ENCODE assay signal across 7 cellular contexts in the genomic region with DNA sequence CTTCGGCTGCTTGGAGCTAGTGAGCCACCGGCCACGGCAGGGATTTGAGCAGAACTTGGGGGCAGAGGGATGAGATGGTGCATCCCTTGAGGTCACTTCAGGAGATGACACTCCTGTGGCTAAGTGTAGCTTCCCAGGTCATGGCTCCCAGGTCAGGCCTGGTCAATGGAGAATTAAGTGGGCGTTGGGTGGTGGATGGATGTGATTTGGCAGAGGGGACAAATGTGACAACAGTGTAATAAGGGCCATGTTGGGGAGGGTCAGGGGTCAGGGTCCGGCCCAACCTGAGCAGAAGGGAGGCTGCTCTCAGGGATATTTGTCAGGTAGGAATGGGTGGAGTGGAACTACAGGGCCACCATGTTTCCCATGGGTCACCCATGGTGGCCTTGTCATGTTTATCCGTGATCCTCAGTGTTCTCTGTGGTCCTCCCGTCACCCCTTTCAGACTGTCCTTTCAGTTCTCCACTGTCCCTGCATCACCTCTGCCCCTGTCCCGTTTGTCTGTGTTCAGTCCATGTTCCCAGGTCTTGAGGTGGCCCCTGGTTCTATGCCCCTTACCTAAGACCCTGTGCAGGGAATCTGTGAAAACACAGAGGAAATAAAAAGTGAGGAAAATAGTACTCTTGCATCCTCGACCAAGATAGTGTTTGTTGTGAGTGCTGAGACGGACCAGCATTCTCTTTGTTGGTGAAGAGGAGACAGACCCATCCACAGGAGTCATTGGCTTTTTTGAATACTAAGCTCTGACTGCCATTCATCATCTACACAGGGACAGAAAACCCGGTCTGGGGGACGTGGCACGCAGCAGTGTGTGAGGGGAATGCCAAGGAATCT. TPM values are rescaled to one million over a fixed set of nuclear protein-coding genes. Genes with fewer than 3 reads are reported as not detected.
DNase-seq lines count a peak whose midpoint lies in the region; ATAC-seq lines count a peak whose summit lies in the region.

No MANE protein-coding gene starts in this region.

- in situ Hi-C loops in G401 (cut with HindIII; ENCODE audit: low sequenced_read_pairs), result no loop called here

- peak overlapping the region; percentile 91 for H3K27ac Mint-ChIP-seq in activated T-helper 2 cell treated with anti-CD3 and anti-CD28 coated beads, Interferon-gamma antibody, Interleukin-2, Interleukin-4, amounts not matched to agents 10 μg/mL and 5 μg/mL and 100 μg/mL, durations not matched to agents 14 hours and 24 hours and 36 hours
- peak overlapping the region; percentile 98 for H3K27ac Mint-ChIP-seq in stimulated activated naive CD8-positive, alpha-beta T cell treated with anti-CD3 and anti-CD28 coated beads, Interleukin-15, amount 100 ng/mL, for 72 hours

- H3K9me3 ChIP-seq in iPS-18c (ENCODE audit: control insufficient read depth, insufficient read depth, low read length), result no peaks in the 10 kb centered on the region

- H3K4me3 ChIP-seq in iPS-18c (ENCODE audit: insufficient read depth, low read depth, low read length), result peak overlapping the region; percentile 94

- intact Hi-C loops in activated T-helper 2 cell treated with anti-CD3 and anti-CD28 coated beads, Interferon-gamma antibody, Interleukin-2, Interleukin-4, amounts not matched to agents 10 μg/mL and 5 μg/mL and 100 μg/mL, durations not matched to agents 14 hours and 24 hours and 36 hours (cut with micrococcal nuclease), result no loop called here
- intact Hi-C loops in head of caudate nucleus (cut with DNase I), result no loop called here

- H3K27me3 Mint-ChIP-seq in activated T-helper 2 cell treated with anti-CD3 and anti-CD28 coated beads, Interferon-gamma antibody, Interleukin-2, Interleukin-4, amounts not matched to agents 10 μg/mL and 5 μg/mL and 100 μg/mL, durations not matched to agents 14 hours and 24 hours and 36 hours (ENCODE audit: low read depth), result peaks cover 28% of the 10 kb centered on the region
- peaks cover 32% of the 10 kb centered on the region for H3K27me3 Mint-ChIP-seq in stimulated activated naive CD8-positive, alpha-beta T cell treated with anti-CD3 and anti-CD28 coated beads, Interleukin-15, amount 100 ng/mL, for 72 hours

- no peaks in the 10 kb centered on the region for H3K9me3 Mint-ChIP-seq in activated T-helper 2 cell treated with anti-CD3 and anti-CD28 coated beads, Interferon-gamma antibody, Interleukin-2, Interleukin-4, amounts not matched to agents 10 μg/mL and 5 μg/mL and 100 μg/mL, durations not matched to agents 14 hours and 24 hours and 36 hours
- no peaks in the 10 kb centered on the region for H3K9me3 Mint-ChIP-seq in stimulated activated naive CD8-positive, alpha-beta T cell treated with anti-CD3 and anti-CD28 coated beads, Interleukin-15, amount 100 ng/mL, for 72 hours

- H3K36me3 Mint-ChIP-seq in activated T-helper 2 cell treated with anti-CD3 and anti-CD28 coated beads, Interferon-gamma antibody, Interleukin-2, Interleukin-4, amounts not matched to agents 10 μg/mL and 5 μg/mL and 100 μg/mL, durations not matched to agents 14 hours and 24 hours and 36 hours (ENCODE audit: low read depth), result peaks cover 17% of the 10 kb centered on the region

- peak overlapping the region; percentile 98 for H3K4me3 Mint-ChIP-seq in activated T-helper 2 cell treated with anti-CD3 and anti-CD28 coated beads, Interferon-gamma antibody, Interleukin-2, Interleukin-4, amounts not matched to agents 10 μg/mL and 5 μg/mL and 100 μg/mL, durations not matched to agents 14 hours and 24 hours and 36 hours (ENCODE audit: low read depth)
- H3K4me3 Mint-ChIP-seq in stimulated activated naive CD8-positive, alpha-beta T cell treated with anti-CD3 and anti-CD28 coated beads, Interleukin-15, amount 100 ng/mL, for 72 hours, result peak overlapping the region; percentile 82 to 96

- no peak for DNase-seq in activated T-helper 2 cell treated with anti-CD3 and anti-CD28 coated beads, Interferon-gamma antibody, Interleukin-2, Interleukin-4, amounts not matched to agents 10 μg/mL and 5 μg/mL and 100 μg/mL, durations not matched to agents 14 hours and 24 hours and 36 hours (ENCODE audit: low spot score)
- no peak for DNase-seq in stimulated activated naive CD8-positive, alpha-beta T cell treated with anti-CD3 and anti-CD28 coated beads, Interleukin-15, amount 100 ng/mL, for 72 hours
- DNase-seq in head of caudate nucleus, result no peak
- no peak for DNase-seq in G401 (ENCODE audit: low spot score)

- ATAC-seq in HG03196 (IDR thresholded peaks at IDR 0.05; ENCODE audit: unreplicated experiment), result peak; percentile 1
- no peak for ATAC-seq in stimulated activated naive CD8-positive, alpha-beta T cell treated with anti-CD3 and anti-CD28 coated beads, Interleukin-15, amount 100 ng/mL, for 72 hours
- no peak for ATAC-seq in GM21528 (IDR thresholded peaks at IDR 0.05; ENCODE audit: low FRiP score, unreplicated experiment)

- H3K4me1 Mint-ChIP-seq in activated T-helper 2 cell treated with anti-CD3 and anti-CD28 coated beads, Interferon-gamma antibody, Interleukin-2, Interleukin-4, amounts not matched to agents 10 μg/mL and 5 μg/mL and 100 μg/mL, durations not matched to agents 14 hours and 24 hours and 36 hours (ENCODE audit: low read depth), result peaks cover 22% of the 10 kb centered on the region
- peaks cover 77% of the 10 kb centered on the region for H3K4me1 Mint-ChIP-seq in stimulated activated naive CD8-positive, alpha-beta T cell treated with anti-CD3 and anti-CD28 coated beads, Interleukin-15, amount 100 ng/mL, for 72 hours

RNA-seq across cellular contexts. Expression of gene SLC25A1, which starts 6.1 kb away (rescaled TPM):
- 52.0 and 53.1 TPM in 2 replicates for total RNA-seq in activated T-helper 2 cell treated with anti-CD3 and anti-CD28 coated beads, Interferon-gamma antibody, Interleukin-2, Interleukin-4, amounts not matched to agents 10 μg/mL and 5 μg/mL and 100 μg/mL, durations not matched to agents 14 hours and 24 hours and 36 hours
- 154 and 198 TPM in 2 replicates for total RNA-seq in G401 (2014; rRNA removed; shearing (Covaris generic))

RNA-seq across cellular contexts. Expression of gene GSC2, which starts 22.3 kb away (rescaled TPM):
- not detected in 2 replicates for total RNA-seq in activated T-helper 2 cell treated with anti-CD3 and anti-CD28 coated beads, Interferon-gamma antibody, Interleukin-2, Interleukin-4, amounts not matched to agents 10 μg/mL and 5 μg/mL and 100 μg/mL, durations not matched to agents 14 hours and 24 hours and 36 hours
- 0.44 TPM in 1 of 2 replicates, not detected in the other for total RNA-seq in G401 (2014; rRNA removed; shearing (Covaris generic))

RNA-seq across cellular contexts. Expression of gene ESS2, which starts 28.0 kb away (rescaled TPM):
- 19.4 and 20.3 TPM in 2 replicates for total RNA-seq in activated T-helper 2 cell treated with anti-CD3 and anti-CD28 coated beads, Interferon-gamma antibody, Interleukin-2, Interleukin-4, amounts not matched to agents 10 μg/mL and 5 μg/mL and 100 μg/mL, durations not matched to agents 14 hours and 24 hours and 36 hours
- total RNA-seq in G401 (2014; rRNA removed; shearing (Covaris generic)), result 28.7 and 39.0 TPM in 2 replicates

RNA-seq across cellular contexts. Expression of gene TSSK2, which starts 41.3 kb away (rescaled TPM):
- not detected in 2 replicates for total RNA-seq in activated T-helper 2 cell treated with anti-CD3 and anti-CD28 coated beads, Interferon-gamma antibody, Interleukin-2, Interleukin-4, amounts not matched to agents 10 μg/mL and 5 μg/mL and 100 μg/mL, durations not matched to agents 14 hours and 24 hours and 36 hours
- not detected in 2 replicates for total RNA-seq in G401 (2014; rRNA removed; shearing (Covaris generic))

RNA-seq across cellular contexts. Expression of gene DGCR2, which starts 50.2 kb away (rescaled TPM):
- total RNA-seq in activated T-helper 2 cell treated with anti-CD3 and anti-CD28 coated beads, Interferon-gamma antibody, Interleukin-2, Interleukin-4, amounts not matched to agents 10 μg/mL and 5 μg/mL and 100 μg/mL, durations not matched to agents 14 hours and 24 hours and 36 hours, result 20.8 and 22.5 TPM in 2 replicates
- 56.6 and 59.9 TPM in 2 replicates for total RNA-seq in G401 (2014; rRNA removed; shearing (Covaris generic))
